Comparison of ENCODE assay signal across 13 cellular contexts in the genomic region with DNA sequence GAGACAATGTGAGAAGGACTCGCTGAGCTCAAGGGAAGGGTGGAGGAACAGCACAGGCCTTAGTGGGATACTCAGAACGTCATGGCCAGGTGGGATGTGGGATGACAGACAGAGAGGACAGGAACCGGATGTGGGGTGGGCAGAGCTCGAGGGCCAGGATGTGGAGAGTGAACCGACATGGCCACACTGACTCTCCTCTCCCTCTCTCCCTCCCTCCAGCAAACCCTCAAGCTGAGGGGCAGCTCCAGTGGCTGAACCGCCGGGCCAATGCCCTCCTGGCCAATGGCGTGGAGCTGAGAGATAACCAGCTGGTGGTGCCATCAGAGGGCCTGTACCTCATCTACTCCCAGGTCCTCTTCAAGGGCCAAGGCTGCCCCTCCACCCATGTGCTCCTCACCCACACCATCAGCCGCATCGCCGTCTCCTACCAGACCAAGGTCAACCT. TPM values are rescaled to one million over a fixed set of nuclear protein-coding genes. Genes with fewer than 3 reads are reported as not detected.
DNase-seq lines count a peak whose midpoint lies in the region; ATAC-seq and TF ChIP-seq lines count a peak whose summit lies in the region.
"Had no signal": no experiment of that assay in that cellular context is flagged by ENCODE, and none has a peak within 500 bp of the region (broad histone marks: within the 10 kb centered on the region; RNA-seq: fewer than 3 reads in every experiment).

No MANE protein-coding gene starts in this region.

- no peaks in the 10 kb centered on the region for H3K36me3 ChIP-seq in CD8-positive, alpha-beta T cell (ENCODE audit: insufficient read depth, low read length)
- H3K36me3 ChIP-seq: gastroesophageal sphincter, tibial artery had no signal

- peak overlapping the region; percentile 57 for H3K27ac ChIP-seq in CD8-positive, alpha-beta T cell (ENCODE audit: low read depth, low read length)
- H3K27ac ChIP-seq: gastroesophageal sphincter, tibial artery had no signal

- H3K27ac Mint-ChIP-seq in CD8-positive, alpha-beta T cell = peak overlapping the region; percentile 99
- H3K27ac Mint-ChIP-seq in activated T-helper 17 cell treated with anti-CD3 and anti-CD28 coated beads, Interleukin-2, amount 50 U/mL, for 72 hours = peak overlapping the region; percentile 97
- peak overlapping the region; percentile 93 for H3K27ac Mint-ChIP-seq in nephron progenitor cell

- CTCF ChIA-PET in CD8-positive, alpha-beta T cell (lab: Charles Lee) = interaction anchor here (0.9 to 36.4 kb wide), 5 partner anchors 4 to 107 kb away, joined by 3 to 1206 read pairs (median 448); a partner anchor contains a TSS

- POLR2A ChIA-PET in CD8-positive, alpha-beta T cell (lab: Charles Lee) = interaction anchor here (0.6 to 16.5 kb wide), 10 partner anchors 9 to 1676 kb away, joined by 3 to 387 read pairs (median 6); a partner anchor contains a TSS

- H3K4me1 ChIP-seq in CD8-positive, alpha-beta T cell (ENCODE audit: insufficient read depth, low read length) = peaks cover 62% of the 10 kb centered on the region

- H3K4me3 ChIP-seq in CD8-positive, alpha-beta T cell (ENCODE audit: low read depth, low read length) = peak overlapping the region; percentile 26
- H3K4me3 ChIP-seq in Jurkat, Clone E6-1 (ENCODE audit: low read length) = no peak overlapping the region
- H3K4me3 ChIP-seq: gastroesophageal sphincter, tibial artery had no signal

- H3K36me3 Mint-ChIP-seq in CD8-positive, alpha-beta T cell = peaks cover 39% of the 10 kb centered on the region
- peaks cover 100% of the 10 kb centered on the region for H3K36me3 Mint-ChIP-seq in activated T-helper 17 cell treated with anti-CD3 and anti-CD28 coated beads, Interleukin-2, amount 50 U/mL, for 72 hours (ENCODE audit: low read depth)
- no peaks in the 10 kb centered on the region for H3K36me3 Mint-ChIP-seq in nephron progenitor cell (ENCODE audit: low read depth)

- no peaks in the 10 kb centered on the region for H3K27me3 ChIP-seq in CD8-positive, alpha-beta T cell (ENCODE audit: insufficient read depth, low read length)

- no peaks in the 10 kb centered on the region for H3K9me3 Mint-ChIP-seq in CD8-positive, alpha-beta T cell
- peaks cover 5% of the 10 kb centered on the region for H3K9me3 Mint-ChIP-seq in activated T-helper 17 cell treated with anti-CD3 and anti-CD28 coated beads, Interleukin-2, amount 50 U/mL, for 72 hours
- H3K9me3 Mint-ChIP-seq in nephron progenitor cell = no peaks in the 10 kb centered on the region

- H3K4me1 Mint-ChIP-seq in CD8-positive, alpha-beta T cell (ENCODE audit: low read depth) = peaks cover 79% of the 10 kb centered on the region
- H3K4me1 Mint-ChIP-seq in activated T-helper 17 cell treated with anti-CD3 and anti-CD28 coated beads, Interleukin-2, amount 50 U/mL, for 72 hours = peaks cover 32% of the 10 kb centered on the region
- peaks cover 54% of the 10 kb centered on the region for H3K4me1 Mint-ChIP-seq in nephron progenitor cell

- no peak for TF ChIP-seq CTCF in CD8-positive, alpha-beta T cell (IDR thresholded peaks at IDR 0.05)
- TF ChIP-seq CTCF in nephron progenitor cell (IDR thresholded peaks at IDR 0.05) = no peak

- ATAC-seq in CD8-positive, alpha-beta T cell = no peak
- ATAC-seq in activated T-helper 17 cell treated with anti-CD3 and anti-CD28 coated beads, Interleukin-2, amount 50 U/mL, for 72 hours (replicated peaks) = peak; percentile 12
- ATAC-seq in HG02678 (IDR thresholded peaks at IDR 0.05; ENCODE audit: unreplicated experiment) = no peak
- no peak for ATAC-seq in left cardiac atrium
- no peak for ATAC-seq in GM18511 (IDR thresholded peaks at IDR 0.05; ENCODE audit: unreplicated experiment)
- ATAC-seq: gastroesophageal sphincter had no signal

- intact Hi-C loops in CD8-positive, alpha-beta T cell (cut with DNase I, micrococcal nuclease) = no loop called here
- intact Hi-C loops in left cardiac atrium (cut with DNase I) = no loop called here

- DNase-seq in CD8-positive, alpha-beta T cell = peak in 3 of 7 experiments; percentile 37 to 60 (median 49)
- peak; percentile 62 for DNase-seq in Jurkat, Clone E6-1 (ENCODE audit: low read depth, low spot score)
- DNase-seq in nephron progenitor cell (no peak), left cardiac atrium (no peak), epidermal melanocyte (ENCODE audit: insufficient read length, low spot score) (no peak)
- DNase-seq: COR-L47, tibial artery had no signal

- H3K27me3 Mint-ChIP-seq in CD8-positive, alpha-beta T cell (ENCODE audit: low read depth) = no peaks in the 10 kb centered on the region
- H3K27me3 Mint-ChIP-seq in activated T-helper 17 cell treated with anti-CD3 and anti-CD28 coated beads, Interleukin-2, amount 50 U/mL, for 72 hours = no peaks in the 10 kb centered on the region
- H3K27me3 Mint-ChIP-seq in nephron progenitor cell (ENCODE audit: low read depth, poor library complexity) = peaks cover 48% of the 10 kb centered on the region

- H3K4me3 Mint-ChIP-seq in CD8-positive, alpha-beta T cell = peak overlapping the region; percentile 97
- H3K4me3 Mint-ChIP-seq in activated T-helper 17 cell treated with anti-CD3 and anti-CD28 coated beads, Interleukin-2, amount 50 U/mL, for 72 hours = peak overlapping the region; percentile 100
- no peak overlapping the region for H3K4me3 Mint-ChIP-seq in nephron progenitor cell

- no peaks in the 10 kb centered on the region for H3K9me3 ChIP-seq in CD8-positive, alpha-beta T cell (ENCODE audit: low read length)
- H3K9me3 ChIP-seq: gastroesophageal sphincter, tibial artery had no signal

RNA-seq across cellular contexts. Expression of a gene that starts 1.6 kb away (rescaled TPM):
- total RNA-seq in CD8-positive, alpha-beta T cell = 10 to 100 TPM; 30.1 to 32.7 TPM
- not detected for polyA plus RNA-seq in Jurkat, Clone E6-1 (2012; ENCODE audit: insufficient read depth, insufficient read length)
- 100 to 1,000 TPM in 1 of 2 donors, 10 to 100 TPM in 1; 69.5 to 199 TPM for total RNA-seq in activated T-helper 17 cell treated with anti-CD3 and anti-CD28 coated beads, Interleukin-2, amount 50 U/mL, for 72 hours
- total RNA-seq in left cardiac atrium = under 1 TPM; 0.53 to 0.92 TPM
- total RNA-seq: chondrocyte had no signal

RNA-seq across cellular contexts. Expression of a gene that starts 4.8 kb away (rescaled TPM):
- 10 to 100 TPM; 17.1 to 17.2 TPM for total RNA-seq in CD8-positive, alpha-beta T cell
- 6.4 TPM for polyA plus RNA-seq in Jurkat, Clone E6-1 (2012; ENCODE audit: insufficient read depth, insufficient read length)
- total RNA-seq in activated T-helper 17 cell treated with anti-CD3 and anti-CD28 coated beads, Interleukin-2, amount 50 U/mL, for 72 hours = 100 to 1,000 TPM; 163 to 567 TPM
- not detected for total RNA-seq in left cardiac atrium
- total RNA-seq: chondrocyte, gastroesophageal sphincter, mesenteric fat pad had no signal

RNA-seq across cellular contexts. Expression of a gene that starts 5.3 kb away (rescaled TPM):
- total RNA-seq in CD8-positive, alpha-beta T cell = 100 to 1,000 TPM; 180 to 204 TPM
- 10.3 TPM for polyA plus RNA-seq in Jurkat, Clone E6-1 (2012; ENCODE audit: insufficient read depth, insufficient read length)
- total RNA-seq in activated T-helper 17 cell treated with anti-CD3 and anti-CD28 coated beads, Interleukin-2, amount 50 U/mL, for 72 hours = 100 to 1,000 TPM; 269 to 395 TPM
- 1 to 10 TPM in 1 of 2 donors, under 1 TPM in 1; 0.84 to 1.4 TPM for total RNA-seq in left cardiac atrium
- total RNA-seq: chondrocyte had no signal

RNA-seq across cellular contexts. Expression of a gene that starts 9.2 kb away (rescaled TPM):
- 10 to 100 TPM; 13.0 to 14.2 TPM for total RNA-seq in CD8-positive, alpha-beta T cell
- 18.1 TPM for polyA plus RNA-seq in Jurkat, Clone E6-1 (2012; ENCODE audit: insufficient read depth, insufficient read length)
- total RNA-seq in activated T-helper 17 cell treated with anti-CD3 and anti-CD28 coated beads, Interleukin-2, amount 50 U/mL, for 72 hours = 10 to 100 TPM in 1 of 2 donors, 1 to 10 TPM in 1; 8.1 to 28.7 TPM
- total RNA-seq in left cardiac atrium = 10 to 100 TPM in 1 of 2 donors, 1 to 10 TPM in 1; 9.4 to 16.0 TPM
- total RNA-seq: chondrocyte had no signal

RNA-seq across cellular contexts. Expression of a gene that starts 15.9 kb away (rescaled TPM):
- total RNA-seq in CD8-positive, alpha-beta T cell = 10 to 100 TPM; 17.4 to 18.2 TPM
- 2.9 TPM for polyA plus RNA-seq in Jurkat, Clone E6-1 (2012; ENCODE audit: insufficient read depth, insufficient read length)
- total RNA-seq in activated T-helper 17 cell treated with anti-CD3 and anti-CD28 coated beads, Interleukin-2, amount 50 U/mL, for 72 hours = 10 to 100 TPM; 25.4 to 28.6 TPM
- total RNA-seq in left cardiac atrium = under 1 TPM in 1 of 2 donors, not detected in 1; 0.47 TPM
- total RNA-seq: chondrocyte, gastroesophageal sphincter, mesenteric fat pad had no signal

Comparison
In these comparisons a context has a peak if more than half of its experiments do, and no peak if none do; other contexts are left out.
1. RNA of a gene that starts 1.6 kb away (total RNA-seq): 69.5 to 199 TPM in activated T-helper 17 cell treated with anti-CD3 and anti-CD28 coated beads, Interleukin-2, amount 50 U/mL, for 72 hours and 30.1 to 32.7 TPM in CD8-positive, alpha-beta T cell; 0.53 to 0.92 TPM in left cardiac atrium; every median in the first group is over 10 times any median in the second.
2. RNA of a gene that starts 4.8 kb away (total RNA-seq): 163 to 567 TPM in activated T-helper 17 cell treated with anti-CD3 and anti-CD28 coated beads, Interleukin-2, amount 50 U/mL, for 72 hours and 17.1 to 17.2 TPM in CD8-positive, alpha-beta T cell; not detected in left cardiac atrium; every median in the first group is over 10 times any median in the second.
3. RNA of a gene that starts 5.3 kb away (total RNA-seq): 269 to 395 TPM in activated T-helper 17 cell treated with anti-CD3 and anti-CD28 coated beads, Interleukin-2, amount 50 U/mL, for 72 hours and 180 to 204 TPM in CD8-positive, alpha-beta T cell; 0.84 to 1.4 TPM in left cardiac atrium; every median in the first group is over 10 times any median in the second.
4. Peak in every context shown above with its lines, with median percentiles within 50 percentile points of each other: H3K27ac Mint-ChIP-seq.